ENCODE assay signal across 8 cellular contexts in genomic region chr19:6767081-6767356, GRCh38. TPM values are rescaled to one million over a fixed set of nuclear protein-coding genes. Genes with fewer than 3 reads are reported as not detected.
DNase-seq lines count a peak whose midpoint lies in the region; ATAC-seq and TF ChIP-seq lines count a peak whose summit lies in the region.

No MANE protein-coding gene starts in this region.

- POLR2A ChIA-PET in AG04450 (lab: Yijun Ruan, JAX) = no interaction called here

- H3K36me3 ChIP-seq in HUES6 (ENCODE audit: control insufficient read depth, insufficient read depth, low read length) (peaks cover 10% of the 10 kb centered on the region; the same call in 1 of the 2 replicates), muscle layer of duodenum (ENCODE audit: control insufficient read depth in 1 of 2, insufficient read depth in 2 of 2, low read length in 2 of 2) (no peaks in the 10 kb centered on the region), aorta (ENCODE audit: control insufficient read depth in 1 of 2, insufficient read depth in 2 of 2, low read length in 1 of 2) (no peaks in the 10 kb centered on the region)

- intact Hi-C loops in aorta (cut with DNase I) = no loop called here

- H3K9ac ChIP-seq in HUES6 (ENCODE audit: low read length) = peak overlapping the region; percentile 71

- CTCF ChIA-PET in AG04450 (lab: Charles Lee) = no interaction called here

- H3K27me3 Mint-ChIP-seq in brain = peaks cover 46% of the 10 kb centered on the region

- peak overlapping the region; percentile 59 to 78 (median 77) for H3K4me3 Mint-ChIP-seq in brain

- H3K27ac ChIP-seq in AG04450 (ENCODE audit: low read depth, low read length) = no peak overlapping the region
- peak overlapping the region; percentile 79; the same call in 1 of the 2 replicates for H3K27ac ChIP-seq in HUES6 (ENCODE audit: low read depth, low read length)
- H3K27ac ChIP-seq in muscle layer of duodenum (ENCODE audit: low read length) = peak overlapping the region; percentile 85
- no peak overlapping the region for H3K27ac ChIP-seq in aorta (ENCODE audit: low read depth in 1 of 2, low read length in 2 of 2)

- DNase-seq in AG04450 (ENCODE audit: low read depth, low spot score) (no peak), aorta (no peak), T1000 (lab: John Stamatoyannopoulos, UW) (no peak)

- H3K4me3 ChIP-seq in AG04450 (ENCODE audit: low read depth, low read length) = peak overlapping the region; percentile 10
- peak overlapping the region; percentile 98 for H3K4me3 ChIP-seq in HUES6 (ENCODE audit: low read depth, low read length)
- peak overlapping the region; percentile 50 to 58 for H3K4me3 ChIP-seq in muscle layer of duodenum (ENCODE audit: low read depth in 1 of 2, low read length in 2 of 2)
- no peak overlapping the region for H3K4me3 ChIP-seq in aorta (ENCODE audit: low read length in 2 of 2)

- WGBS in aorta, 2 donors = 1 to 2% methylated on average over 15 of the region's 15 CpGs

- peaks cover 7% of the 10 kb centered on the region for H3K27me3 ChIP-seq in AG04450 (ENCODE audit: control insufficient read depth, insufficient read depth, low read length)
- H3K27me3 ChIP-seq in HUES6 (ENCODE audit: control insufficient read depth, insufficient read depth, low read length) = no peaks in the 10 kb centered on the region; the same call in 1 of the 2 replicates
- no peaks in the 10 kb centered on the region for H3K27me3 ChIP-seq in muscle layer of duodenum (ENCODE audit: low read depth, low read length)
- no peaks in the 10 kb centered on the region for H3K27me3 ChIP-seq in aorta (ENCODE audit: control insufficient read depth in 1 of 2, insufficient read depth in 2 of 2, low read length in 1 of 2)

- H3K4me1 ChIP-seq in HUES6 (ENCODE audit: control insufficient read depth, insufficient read depth, low read length) (peaks cover 10% of the 10 kb centered on the region), muscle layer of duodenum (ENCODE audit: control insufficient read depth in 1 of 2, insufficient read depth in 2 of 2, low read length in 2 of 2) (peaks cover 0 to 18% of the 10 kb centered on the region in 2 donors), aorta (ENCODE audit: control insufficient read depth in 1 of 2, insufficient read depth in 2 of 2, low read length in 2 of 2) (no peaks in the 10 kb centered on the region)

- peaks cover 0 to 11% (median 4%) of the 10 kb centered on the region in 5 experiments for H3K9me3 Mint-ChIP-seq in brain

- no peaks in the 10 kb centered on the region; the same call in 1 of the 2 replicates for H3K9me3 ChIP-seq in AG04450 (ENCODE audit: control insufficient read depth, insufficient read depth, low read length)
- H3K9me3 ChIP-seq in HUES6 (ENCODE audit: control insufficient read depth, insufficient read depth, low read depth, low read length) = no peaks in the 10 kb centered on the region
- no peaks in the 10 kb centered on the region for H3K9me3 ChIP-seq in muscle layer of duodenum (ENCODE audit: control insufficient read depth in 1 of 2, low read length in 2 of 2)
- no peaks in the 10 kb centered on the region for H3K9me3 ChIP-seq in aorta (ENCODE audit: control insufficient read depth, low read length)

- no peaks in the 10 kb centered on the region for H3K36me3 Mint-ChIP-seq in brain

- H3K4me1 Mint-ChIP-seq in brain = peaks cover 16% of the 10 kb centered on the region

- no peak for TF ChIP-seq CTCF in AG04450 (IDR thresholded peaks at IDR 0.05; ENCODE audit: low read depth, low read length)
- TF ChIP-seq CTCF in brain (conservative IDR thresholded peaks at IDR 0.05) = no peak

- peak; percentile 31 for ATAC-seq in GM19351 (IDR thresholded peaks at IDR 0.05; ENCODE audit: unreplicated experiment)
- no peak for ATAC-seq in HG02970 (IDR thresholded peaks at IDR 0.05; ENCODE audit: low FRiP score, unreplicated experiment)
- ATAC-seq in aorta (ENCODE audit: low FRiP score) = no peak

- H3K27ac Mint-ChIP-seq in brain = no peak overlapping the region

RNA-seq across cellular contexts. Expression of gene SH2D3A, which starts 0.2 kb away (rescaled TPM):
- polyA plus RNA-seq in AG04450 (2011; rRNA removed) (not detected in 2 replicates), brain (ENCODE audit: insufficient read depth, low read depth, low replicate concordance) (not detected), aorta (1 to 10 TPM in 1 of 2 donors, under 1 TPM in 1; 0.26 to 4.1 TPM)
- polyA minus RNA-seq in AG04450 (2011; rRNA and poly(A)+ RNA removed) = not detected in 2 replicates
- total RNA-seq in aorta = 1 to 10 TPM in 1 of 2 donors, under 1 TPM in 1; 0.68 to 1.0 TPM

RNA-seq across cellular contexts. Expression of gene VAV1, which starts 5.5 kb away (rescaled TPM):
- polyA plus RNA-seq in AG04450 (2011; rRNA removed) = not detected in 2 replicates
- not detected in 2 replicates for polyA minus RNA-seq in AG04450 (2011; rRNA and poly(A)+ RNA removed)
- 0.66 TPM for polyA plus RNA-seq in brain (ENCODE audit: insufficient read depth, low read depth, low replicate concordance)
- 10 to 100 TPM in 1 of 2 donors, 1 to 10 TPM in 1; 8.2 to 20.1 TPM for total RNA-seq in aorta
- 1 to 10 TPM; 1.9 to 9.9 TPM for polyA plus RNA-seq in aorta

RNA-seq across cellular contexts. Expression of gene TRIP10, which starts 27.5 kb away (rescaled TPM):
- polyA plus RNA-seq in AG04450 (2011; rRNA removed) (27.6 and 29.3 TPM in 2 replicates), brain (ENCODE audit: insufficient read depth, low read depth, low replicate concordance) (24.1 TPM), aorta (100 to 1,000 TPM in 1 of 2 donors, 10 to 100 TPM in 1; 68.6 to 261 TPM)
- 25.3 and 30.5 TPM in 2 replicates for polyA minus RNA-seq in AG04450 (2011; rRNA and poly(A)+ RNA removed)
- 100 to 1,000 TPM in 1 of 2 donors, 10 to 100 TPM in 1; 91.8 to 146 TPM for total RNA-seq in aorta

RNA-seq across cellular contexts. Expression of gene GPR108, which starts 29.6 kb away (rescaled TPM):
- polyA plus RNA-seq in AG04450 (2011; rRNA removed) = 34.5 and 50.8 TPM in 2 replicates
- 52.0 and 63.3 TPM in 2 replicates for polyA minus RNA-seq in AG04450 (2011; rRNA and poly(A)+ RNA removed)
- 80.8 TPM for polyA plus RNA-seq in brain (ENCODE audit: insufficient read depth, low read depth, low replicate concordance)
- 10 to 100 TPM; 49.2 to 70.2 TPM for total RNA-seq in aorta
- polyA plus RNA-seq in aorta = 100 to 1,000 TPM in 1 of 2 donors, 10 to 100 TPM in 1; 33.1 to 117 TPM

RNA-seq across cellular contexts. Expression of gene C3, which starts 46.6 kb away (rescaled TPM):
- polyA plus RNA-seq in AG04450 (2011; rRNA removed) = 1.6 and 1.8 TPM in 2 replicates
- polyA minus RNA-seq in AG04450 (2011; rRNA and poly(A)+ RNA removed) = 2.0 and 5.9 TPM in 2 replicates
- 85.0 TPM for polyA plus RNA-seq in brain (ENCODE audit: insufficient read depth, low read depth, low replicate concordance)
- 1,000 to 10,000 TPM; 1,027 to 3,196 TPM for total RNA-seq in aorta
- polyA plus RNA-seq in aorta = 10 to 100 TPM in 1 of 2 donors, 1 to 10 TPM in 1; 9.1 to 17.8 TPM

Comparison
In these comparisons a context has a peak if more than half of its experiments do, and no peak if none do; other contexts are left out.
1. H3K27ac ChIP-seq: peak in HUES6 (single experiment) and muscle layer of duodenum (single experiment); none in AG04450 (single experiment) and aorta (0 of 2).
2. H3K4me3 ChIP-seq: peak in AG04450 (single experiment), HUES6 (single experiment) and muscle layer of duodenum (2 of 2); none in aorta (0 of 2).